In the genomic region with DNA sequence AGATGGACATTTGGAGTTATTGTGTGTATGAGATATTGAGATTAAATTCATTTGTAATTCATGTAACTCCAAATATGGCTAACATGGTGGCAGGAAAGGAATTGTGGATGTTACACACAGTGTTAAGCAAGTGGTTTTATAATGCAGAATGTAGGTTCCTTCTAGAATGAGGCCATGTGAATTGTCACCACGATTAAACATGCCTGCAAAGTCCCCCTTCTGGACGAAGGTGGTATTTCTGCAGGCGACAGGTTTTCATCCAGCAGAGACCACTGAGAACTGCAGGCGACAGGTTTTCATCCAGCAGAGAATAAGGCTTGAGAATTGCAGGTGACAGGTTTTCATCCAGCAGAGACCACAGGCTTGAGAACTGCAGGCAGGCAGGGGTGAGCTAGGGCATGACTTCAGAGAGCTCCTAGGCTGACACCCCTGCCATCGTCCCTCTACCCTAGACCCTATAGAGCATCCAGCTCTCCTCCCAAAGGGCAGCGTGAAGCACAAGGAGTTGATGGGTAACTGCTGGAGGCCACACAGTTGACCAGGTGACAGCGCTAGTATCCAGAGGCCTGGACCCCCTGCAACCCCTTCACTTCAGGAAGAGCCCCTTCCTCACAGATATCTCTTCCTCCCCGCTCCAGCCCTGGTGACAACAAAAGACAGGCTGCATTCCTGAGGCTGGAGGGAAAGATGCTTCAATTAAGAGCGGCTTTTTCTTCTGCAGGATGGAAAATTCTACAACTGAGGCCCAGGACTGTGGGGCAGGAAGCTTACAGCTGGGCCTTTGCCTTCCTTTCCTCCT, we compare ENCODE assay signal across 8 cellular contexts.
DNase-seq lines count a peak whose midpoint lies in the region; ATAC-seq and TF ChIP-seq lines count a peak whose summit lies in the region.

No MANE protein-coding gene starts in this region.

- no peak overlapping the region for H3K4me2 ChIP-seq in DOHH2 (ENCODE audit: low read length)

- no peak overlapping the region for H3K27ac Mint-ChIP-seq in activated naive CD4-positive, alpha-beta T cell treated with anti-CD3 and anti-CD28 coated beads, Interleukin-2, amount 50 U/mL, for 72 hours

- H3K27me3 ChIP-seq in DOHH2 (ENCODE audit: control insufficient read depth, low read length) (peaks cover 3% of the 10 kb centered on the region; the same call in 1 of the 2 replicates), right atrium auricular region (no peaks in the 10 kb centered on the region)

- no peaks in the 10 kb centered on the region for H4K20me1 ChIP-seq in DOHH2 (ENCODE audit: control insufficient read depth, insufficient read depth, low read depth, low read length)

- TF ChIP-seq CTCF in DOHH2 (IDR thresholded peaks at IDR 0.05; ENCODE audit: low read depth, low read length, poor library complexity, severe bottlenecking) (peak; percentile 85), right atrium auricular region (IDR thresholded peaks at IDR 0.05) (peak; percentile 73 to 83)

- H3K9me2 ChIP-seq in DOHH2 (replicated peaks; ENCODE audit: control insufficient read depth, low read length) = no peaks in the 10 kb centered on the region

- no peaks in the 10 kb centered on the region for H3K9me3 Mint-ChIP-seq in activated naive CD4-positive, alpha-beta T cell treated with anti-CD3 and anti-CD28 coated beads, Interleukin-2, amount 50 U/mL, for 72 hours

- H3K36me3 ChIP-seq in DOHH2 (ENCODE audit: control insufficient read depth, low read length) (no peaks in the 10 kb centered on the region), right atrium auricular region (no peaks in the 10 kb centered on the region)

- H3K27ac ChIP-seq in DOHH2 (ENCODE audit: low read depth, low read length) (no peak overlapping the region), right atrium auricular region (no peak overlapping the region)

- no peaks in the 10 kb centered on the region for H3K79me2 ChIP-seq in DOHH2 (ENCODE audit: control insufficient read depth, low read length)

- H3K9me3 ChIP-seq in DOHH2 (ENCODE audit: control insufficient read depth, insufficient read depth, low read length) (no peaks in the 10 kb centered on the region), right atrium auricular region (no peaks in the 10 kb centered on the region)

- H3K4me3 ChIP-seq in DOHH2 (ENCODE audit: low read length) = no peak overlapping the region
- H3K4me3 ChIP-seq in right atrium auricular region = no peak overlapping the region

- no peaks in the 10 kb centered on the region for H3K36me3 Mint-ChIP-seq in activated naive CD4-positive, alpha-beta T cell treated with anti-CD3 and anti-CD28 coated beads, Interleukin-2, amount 50 U/mL, for 72 hours

- no peaks in the 10 kb centered on the region for H3K4me1 ChIP-seq in DOHH2 (ENCODE audit: control insufficient read depth, low read length)
- H3K4me1 ChIP-seq in right atrium auricular region = no peaks in the 10 kb centered on the region

- peak; percentile 31 to 61 for ATAC-seq in activated naive CD4-positive, alpha-beta T cell treated with anti-CD3 and anti-CD28 coated beads, Interleukin-2, amount 50 U/mL, for 72 hours
- ATAC-seq in GM21786 (IDR thresholded peaks at IDR 0.05; ENCODE audit: unreplicated experiment) = no peak
- no peak for ATAC-seq in GM18861 (IDR thresholded peaks at IDR 0.05; ENCODE audit: unreplicated experiment)

- no peaks in the 10 kb centered on the region for H3F3A ChIP-seq in DOHH2 (ENCODE audit: control insufficient read depth, insufficient read depth)

- DNase-seq in HuH-7 (ENCODE audit: low spot score) (peak; percentile 25), SK-N-DZ (ENCODE audit: low spot score) (peak; percentile 63), right atrium auricular region (ENCODE audit: low spot score) (no peak)
- DNase-seq in activated naive CD4-positive, alpha-beta T cell treated with anti-CD3 and anti-CD28 coated beads, Interleukin-2, amount 50 U/mL, for 72 hours (ENCODE audit: low spot score in 2 of 2) = peak in 1 of 2 donors; percentile 57
- DNase-seq in stimulated activated CD4-positive, alpha-beta T cell treated with anti-CD3 and anti-CD28 coated beads, Interleukin-15, amount 100 ng/mL, for 24 hours = peak; percentile 65

Comparison
In these comparisons a context has a peak if more than half of its experiments do, and no peak if none do; other contexts are left out.
1. ATAC-seq: peak in activated naive CD4-positive, alpha-beta T cell treated with anti-CD3 and anti-CD28 coated beads, Interleukin-2, amount 50 U/mL, for 72 hours (2 of 2); none in GM21786 (single experiment) and GM18861 (single experiment).